ENCODE assay signal across 1 cellular context in the genomic region with DNA sequence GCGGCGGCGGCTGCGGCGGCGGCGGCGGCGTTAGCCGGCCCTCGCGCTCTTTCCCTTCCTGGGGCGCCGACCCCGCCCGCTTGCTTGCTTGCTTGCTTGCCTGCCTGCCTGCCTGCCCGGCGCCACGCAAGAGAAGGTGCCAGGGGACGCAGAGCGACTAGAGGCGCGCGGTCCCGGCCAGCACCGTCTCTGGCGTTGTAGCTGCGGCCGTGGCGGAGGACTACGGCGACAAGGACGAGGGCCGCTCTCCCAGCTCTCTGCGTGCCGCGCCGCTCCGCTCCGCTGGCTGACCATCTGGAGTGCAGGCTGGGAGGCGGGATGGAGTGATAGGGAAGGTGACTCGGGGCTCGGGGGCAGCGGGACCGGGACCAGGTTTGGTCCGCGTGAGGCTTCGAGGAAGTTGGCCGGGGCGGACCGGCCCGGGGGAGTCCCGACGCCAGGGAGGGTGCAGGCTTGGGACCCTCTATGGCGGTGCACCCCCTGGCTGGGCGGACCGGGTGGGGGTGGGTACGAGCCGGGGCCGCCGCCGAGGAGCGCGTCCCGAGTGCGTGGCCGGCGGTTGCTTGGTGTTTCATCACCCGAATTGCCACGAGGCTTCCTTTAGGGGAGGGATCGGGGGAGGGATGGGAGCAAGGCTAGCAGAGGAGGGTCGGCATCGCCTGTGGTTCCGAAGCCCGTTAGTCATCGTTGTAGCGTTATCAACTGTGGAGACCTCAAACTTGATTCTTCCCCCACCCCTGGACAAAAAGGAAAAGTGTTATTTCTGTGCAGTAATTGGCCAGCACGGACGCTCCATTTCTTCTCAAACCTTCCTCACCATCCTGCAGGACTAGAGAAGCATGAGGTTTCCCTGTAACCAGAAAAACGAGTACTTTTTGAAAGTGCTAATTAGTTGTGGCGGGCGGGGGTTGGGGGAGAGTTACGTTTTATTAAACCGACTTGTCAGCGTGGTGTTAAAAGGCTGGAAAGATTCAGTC.
A peak's percentile ranks its signal among the peaks of the same experiment; 100 is the strongest.
TF ChIP-seq lines count a peak whose summit lies in the region.

No MANE protein-coding gene starts in this region.

TF ChIP-seq in K562, 482 proteins besides CTCF, POLR2A, EP300 and RAD21 (continued from another document):
- no peak; the same call in none of the 2 replicates for TF ChIP-seq ZNF197 (CRISPR knock-in tag; IDR thresholded peaks at IDR 0.05; ENCODE audit: low read depth)
- 0 out of 2 replicates have a peak, but pooled peaks have one; percentile 45 for TF ChIP-seq ARID2 (IDR thresholded peaks at IDR 0.05)
- peak; percentile 69 for TF ChIP-seq TAF7 (tag; IDR thresholded peaks at IDR 0.05)
- no peak for TF ChIP-seq SIN3B (IDR thresholded peaks at IDR 0.05; ENCODE audit: low read depth)
- TF ChIP-seq ATF2 (CRISPR knock-in tag; IDR thresholded peaks at IDR 0.05): no peak
- TF ChIP-seq TCF7 (IDR thresholded peaks at IDR 0.05; ENCODE audit: borderline replicate concordance): no peak
- TF ChIP-seq IFI16 (CRISPR knock-in tag; IDR thresholded peaks at IDR 0.05): no peak
- TF ChIP-seq POLR2G (IDR thresholded peaks at IDR 0.05; ENCODE audit: low read depth, low read length): peak; percentile 97
- peak; percentile 97 for TF ChIP-seq PCBP1 (IDR thresholded peaks at IDR 0.05; ENCODE audit: low read depth, low read length, poor library complexity, severe bottlenecking)
- TF ChIP-seq ZNF143 (CRISPR knock-in tag; IDR thresholded peaks at IDR 0.05): 0 out of 2 replicates have a peak, but pooled peaks have one; percentile 37
